In the genomic region with DNA sequence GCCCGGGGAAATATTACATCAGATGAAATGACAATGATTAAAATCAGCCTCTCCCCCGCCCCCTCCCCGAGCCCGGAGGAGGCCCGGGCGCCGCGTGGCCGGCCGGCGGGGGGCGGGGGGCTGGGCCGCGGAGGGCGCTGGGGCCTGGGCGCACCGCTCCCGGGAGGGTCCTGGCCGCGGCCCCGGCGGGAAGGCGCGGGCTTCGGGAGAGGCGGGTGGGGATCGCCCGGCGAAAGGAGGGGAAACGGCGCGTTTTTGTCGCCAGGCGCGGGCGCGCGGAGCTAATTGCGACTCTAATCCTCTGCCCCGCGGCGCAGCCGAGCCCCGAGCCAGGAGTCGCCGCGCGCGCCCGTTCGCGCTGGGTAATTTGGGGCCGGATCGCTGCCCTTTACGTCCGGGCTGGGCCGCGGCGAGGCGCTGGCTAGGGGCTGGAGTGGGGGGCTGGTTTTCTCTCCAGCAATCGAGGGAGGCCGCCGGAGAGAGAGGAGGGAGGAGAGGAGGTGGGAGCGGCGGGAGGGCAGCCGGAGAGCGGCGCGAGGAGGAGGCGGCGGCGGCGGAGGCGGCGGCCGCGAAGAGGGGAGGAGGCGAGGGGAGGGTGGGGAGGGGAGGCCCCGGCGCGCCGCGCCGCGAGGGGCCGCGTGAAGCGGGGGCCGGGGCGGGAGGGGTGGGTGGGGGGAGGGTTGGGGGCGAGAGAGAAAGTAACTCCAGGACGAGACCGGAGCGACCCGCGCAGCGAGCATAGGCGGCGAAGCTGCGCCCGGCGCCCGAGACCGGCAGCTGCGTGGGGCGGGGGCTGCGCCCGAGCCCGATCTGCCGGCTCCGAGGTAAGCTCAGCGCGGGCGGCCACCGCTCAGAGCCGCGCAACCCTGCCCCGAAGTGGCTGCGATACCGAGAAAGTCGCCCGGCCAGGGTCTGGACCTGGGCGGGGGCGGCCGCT, we compare ENCODE assay signal across 8 cellular contexts. TPM values are rescaled to one million over a fixed set of nuclear protein-coding genes. Genes with fewer than 3 reads are reported as not detected.
DNase-seq lines count a peak whose midpoint lies in the region; ATAC-seq and TF ChIP-seq lines count a peak whose summit lies in the region.

Gene KCTD15, plus strand, starts transcription at position 707 of the 937 bp plus-strand sequence. CDS start 3,585 bp downstream, outside the sequence.

- ATAC-seq in upper lobe of left lung (ENCODE audit: low FRiP score in 2 of 2) = peak in 1 of 2 donors; percentile 22
- no peak for ATAC-seq in HG03159 (IDR thresholded peaks at IDR 0.05; ENCODE audit: unreplicated experiment)
- no peak for ATAC-seq in GM18498 (IDR thresholded peaks at IDR 0.05; ENCODE audit: unreplicated experiment)

- WGBS in esophagus squamous epithelium, 2 donors = 0 to 1% methylated on average over 1 to 16 of the region's 125 CpGs
- WGBS in upper lobe of left lung, 2 donors = 0 to 1% methylated on average over 2 to 92 of the region's 125 CpGs

- H3K27ac ChIP-seq in esophagus squamous epithelium (peak within 1 kb of the TSS; percentile 89 to 98 (median 98)), upper lobe of left lung (peak within 1 kb of the TSS; percentile 91 to 98 (median 95))

- TF ChIP-seq CTCF in Caco-2 (IDR thresholded peaks at IDR 0.05; ENCODE audit: insufficient read depth in 1 of 2, low read depth in 1 of 2, low read length in 1 of 2, severe bottlenecking in 1 of 2, unreplicated experiment in 1 of 2) (no peak), esophagus squamous epithelium (IDR thresholded peaks at IDR 0.05) (peak in 1 of 6 experiments; percentile 6), upper lobe of left lung (IDR thresholded peaks at IDR 0.05) (no peak)

- DNase-seq in Caco-2 (peak in 1 of 2 experiments; percentile 67), LHCN-M2 (ENCODE audit: low read depth) (no peak), esophagus squamous epithelium (lab: John Stamatoyannopoulos, UW) (no peak), myocyte (ENCODE audit: low read depth) (peak; percentile 33), upper lobe of left lung (peak in 1 of 2 donors; percentile 92)
- peak; percentile 78 for DNase-seq in activated CD8-positive, alpha-beta memory T cell treated with anti-CD3 and anti-CD28 coated beads, Interleukin-2, amount 50 U/mL, for 48 hours

- no peaks in the 10 kb centered on the region for H3K9me3 Mint-ChIP-seq in Caco-2 (ENCODE audit: unreplicated experiment)

- no peaks in the 10 kb centered on the region for H3K27me3 ChIP-seq in Caco-2 (replicated peaks; ENCODE audit: control insufficient read depth, insufficient read depth, low read length)
- no peaks in the 10 kb centered on the region for H3K27me3 ChIP-seq in esophagus squamous epithelium
- peaks cover 0 to 7% (median 2%) of the 10 kb centered on the region in 4 donors for H3K27me3 ChIP-seq in upper lobe of left lung

- peaks cover 2% of the 10 kb centered on the region for H3K27me3 Mint-ChIP-seq in Caco-2 (ENCODE audit: insufficient read depth, unreplicated experiment)

- intact Hi-C loops in Caco-2 (cut with micrococcal nuclease; ENCODE audit: unreplicated experiment) = no loop called here
- intact Hi-C loops in esophagus squamous epithelium (cut with DNase I) = no loop called here

- peaks cover 7% of the 10 kb centered on the region for H3K4me1 ChIP-seq in Caco-2
- peaks cover 9 to 51% (median 20%) of the 10 kb centered on the region in 3 donors for H3K4me1 ChIP-seq in esophagus squamous epithelium
- H3K4me1 ChIP-seq in upper lobe of left lung = peaks cover 12 to 50% (median 25%) of the 10 kb centered on the region in 4 donors

- H3K36me3 ChIP-seq in Caco-2 (ENCODE audit: control insufficient read depth, insufficient read depth, low read length) = no peaks in the 10 kb centered on the region
- H3K36me3 ChIP-seq in esophagus squamous epithelium = peaks cover 0 to 18% (median 6%) of the 10 kb centered on the region in 3 donors
- H3K36me3 ChIP-seq in upper lobe of left lung = peaks cover 0 to 11% (median 3%) of the 10 kb centered on the region in 4 donors

- H3K27ac Mint-ChIP-seq in Caco-2 (ENCODE audit: unreplicated experiment) = peak within 1 kb of the TSS; percentile 82

- H3K4me1 Mint-ChIP-seq in Caco-2 (ENCODE audit: low read depth, unreplicated experiment) = no peaks in the 10 kb centered on the region

- CTCF ChIA-PET in Caco-2 (lab: Charles Lee) = interaction anchor here (0.6 to 1.6 kb wide), 2 partner anchors 19 to 849 kb away, joined by 4 to 5 read pairs; no protein-coding TSS in a partner anchor

- H3K36me3 Mint-ChIP-seq in Caco-2 (ENCODE audit: insufficient read depth, unreplicated experiment) = no peaks in the 10 kb centered on the region

- POLR2A ChIA-PET in Caco-2 (lab: Charles Lee) = interaction anchor here (0.5 to 1.0 kb wide), 6 partner anchors 9 to 390 kb away, joined by 3 to 4 read pairs (median 3); no protein-coding TSS in a partner anchor

- BruUV-seq in Caco-2 (replicated peaks; lab: Mats Ljungman, UMichigan) = no TSS peak

- peak within 1 kb of the TSS; percentile 69 for H3K4me3 ChIP-seq in Caco-2 (ENCODE audit: low read depth, low read length)
- peak within 1 kb of the TSS; percentile 59 to 91 (median 81) for H3K4me3 ChIP-seq in esophagus squamous epithelium
- H3K4me3 ChIP-seq in upper lobe of left lung = peak within 1 kb of the TSS; percentile 76 to 92 (median 80)

- no peaks in the 10 kb centered on the region for H3K9me3 ChIP-seq in Caco-2
- no peaks in the 10 kb centered on the region for H3K9me3 ChIP-seq in esophagus squamous epithelium
- H3K9me3 ChIP-seq in upper lobe of left lung = no peaks in the 10 kb centered on the region

- H3K4me3 Mint-ChIP-seq in Caco-2 (ENCODE audit: unreplicated experiment) = peak within 1 kb of the TSS; percentile 80

- TF ChIP-seq POLR2A in esophagus squamous epithelium (IDR thresholded peaks at IDR 0.05) = peak in 1 of 4 donors; percentile 7
- TF ChIP-seq POLR2A in upper lobe of left lung (IDR thresholded peaks at IDR 0.05) = no peak

- no peak for TF ChIP-seq EP300 in upper lobe of left lung (IDR thresholded peaks at IDR 0.05)

RNA-seq across cellular contexts. Expression of gene KCTD15, which starts in this region (rescaled TPM):
- total RNA-seq in Caco-2 (2022) (20.6 and 34.6 TPM in 2 replicates), LHCN-M2 (2014; rRNA removed) (8.7 and 12.3 TPM in 2 replicates), esophagus squamous epithelium (10 to 100 TPM; 53.6 to 89.1 (median 72.5) TPM), myocyte (10.7 and 11.6 TPM in 2 replicates), upper lobe of left lung (10 to 100 TPM; 13.4 to 98.1 (median 30.5) TPM)
- 2.1 TPM for polyA plus RNA-seq in LHCN-M2 (2012)
- 5.2 TPM for polyA plus RNA-seq in myocyte (2012)

Comparison
In these comparisons a context has a peak if more than half of its experiments do, and no peak if none do; other contexts are left out.
1. DNase-seq: peak in activated CD8-positive, alpha-beta memory T cell treated with anti-CD3 and anti-CD28 coated beads, Interleukin-2, amount 50 U/mL, for 48 hours (single experiment) and myocyte (single experiment); none in LHCN-M2 (single experiment) and esophagus squamous epithelium (single experiment).
2. Peak in every context shown above with its lines, with median percentiles within 50 percentile points of each other: H3K4me3 ChIP-seq.